In genomic region chr12:108566452-108566851, GRCh38 we compare ENCODE assay signal across 9 cellular contexts. TPM values are rescaled to one million over a fixed set of nuclear protein-coding genes. Genes with fewer than 3 reads are reported as not detected.
DNase-seq lines count a peak whose midpoint lies in the region; ATAC-seq, FAIRE-seq and TF ChIP-seq lines count a peak whose summit lies in the region.
"Had no signal": no experiment of that assay in that cellular context is flagged by ENCODE, and none has a peak within 500 bp of the region (broad histone marks: within the 10 kb centered on the region; RNA-seq: fewer than 3 reads in every experiment).

No MANE protein-coding gene starts in this region.

- FAIRE-seq in GM12891 (lab: Jason Lieb, UNC): no peak

- POLR2A ChIA-PET in activated CD8-positive, alpha-beta T cell treated with anti-CD3 and anti-CD28 coated beads for 36 hours (lab: Charles Lee): interaction anchor here (0.5 to 14.9 kb wide), 4 partner anchors 51 to 258 kb away, joined by 3 to 225 read pairs (median 42); partner anchors contain the start of gene SELPLG
- POLR2A ChIA-PET in activated CD8-positive, alpha-beta T cell treated with anti-CD3 and anti-CD28 coated beads, Interleukin-2, amount 10 ng/mL, durations not matched to agents 7 days and 5 days (lab: Charles Lee): interaction anchor here (0.5 to 5.0 kb wide), 6 partner anchors 44 to 201 kb away, joined by 3 to 43 read pairs (median 3); partner anchors contain the start of gene SELPLG

- no peak overlapping the region for H3K4me3 Mint-ChIP-seq in activated CD8-positive, alpha-beta T cell treated with anti-CD3 and anti-CD28 coated beads for 36 hours
- no peak overlapping the region for H3K4me3 Mint-ChIP-seq in activated CD8-positive, alpha-beta T cell treated with anti-CD3 and anti-CD28 coated beads, Interleukin-2, amount 10 ng/mL, durations not matched to agents 7 days and 5 days
- H3K4me3 Mint-ChIP-seq in stimulated activated memory B cell treated with anti-CD40 and anti-IgM and Interleukin-4, amounts not matched to agents 10 μg/mL and 1 μg/mL and 100 μg/mL, for 72 hours: no peak overlapping the region

- no peaks in the 10 kb centered on the region for H3K27me3 Mint-ChIP-seq in activated CD8-positive, alpha-beta T cell treated with anti-CD3 and anti-CD28 coated beads for 36 hours
- no peaks in the 10 kb centered on the region for H3K27me3 Mint-ChIP-seq in activated CD8-positive, alpha-beta T cell treated with anti-CD3 and anti-CD28 coated beads, Interleukin-2, amount 10 ng/mL, durations not matched to agents 7 days and 5 days (ENCODE audit: low read depth)
- no peaks in the 10 kb centered on the region for H3K27me3 Mint-ChIP-seq in stimulated activated memory B cell treated with anti-CD40 and anti-IgM and Interleukin-4, amounts not matched to agents 10 μg/mL and 1 μg/mL and 100 μg/mL, for 72 hours
- H3K27me3 Mint-ChIP-seq: progenitor cell of endocrine pancreas had no signal

- no peak for TF ChIP-seq POLR2A in GM12891 (IDR thresholded peaks at IDR 0.05; ENCODE audit: low read depth, low read length)

- H3K9me3 ChIP-seq in SK-N-MC (ENCODE audit: low read depth, low read length): no peaks in the 10 kb centered on the region

- peak overlapping the region; percentile 37 for H3K9ac ChIP-seq in SK-N-MC (ENCODE audit: insufficient read length)

- no peak for TF ChIP-seq CTCF in activated CD8-positive, alpha-beta T cell treated with anti-CD3 and anti-CD28 coated beads for 36 hours (IDR thresholded peaks at IDR 0.05)

- H3K36me3 Mint-ChIP-seq in activated CD8-positive, alpha-beta T cell treated with anti-CD3 and anti-CD28 coated beads for 36 hours (ENCODE audit: low read depth): peaks cover 57% of the 10 kb centered on the region
- peaks cover 55% of the 10 kb centered on the region for H3K36me3 Mint-ChIP-seq in activated CD8-positive, alpha-beta T cell treated with anti-CD3 and anti-CD28 coated beads, Interleukin-2, amount 10 ng/mL, durations not matched to agents 7 days and 5 days (ENCODE audit: low read depth)
- H3K36me3 Mint-ChIP-seq in stimulated activated memory B cell treated with anti-CD40 and anti-IgM and Interleukin-4, amounts not matched to agents 10 μg/mL and 1 μg/mL and 100 μg/mL, for 72 hours: peaks cover 36% of the 10 kb centered on the region

- intact Hi-C loops in activated CD8-positive, alpha-beta T cell treated with anti-CD3 and anti-CD28 coated beads for 36 hours (cut with micrococcal nuclease): loop anchor here (10.0 kb wide), 1 partner anchor 388 kb away; no protein-coding TSS in a partner anchor

- no peak for DNase-seq in activated CD8-positive, alpha-beta T cell treated with anti-CD3 and anti-CD28 coated beads for 36 hours
- DNase-seq in activated CD8-positive, alpha-beta T cell treated with anti-CD3 and anti-CD28 coated beads, Interleukin-2, amount 10 ng/mL, durations not matched to agents 7 days and 5 days: no peak
- DNase-seq in SK-N-MC (ENCODE audit: low read depth, low spot score) (no peak), epithelial cell of prostate (ENCODE audit: low read depth, low spot score) (no peak), SK-N-DZ (ENCODE audit: low spot score) (no peak), GM12891 (ENCODE audit: insufficient read length, low spot score) (no peak)

- no peaks in the 10 kb centered on the region for H3K9me3 Mint-ChIP-seq in activated CD8-positive, alpha-beta T cell treated with anti-CD3 and anti-CD28 coated beads for 36 hours
- H3K9me3 Mint-ChIP-seq in activated CD8-positive, alpha-beta T cell treated with anti-CD3 and anti-CD28 coated beads, Interleukin-2, amount 10 ng/mL, durations not matched to agents 7 days and 5 days (ENCODE audit: insufficient read depth): no peaks in the 10 kb centered on the region
- H3K9me3 Mint-ChIP-seq in stimulated activated memory B cell treated with anti-CD40 and anti-IgM and Interleukin-4, amounts not matched to agents 10 μg/mL and 1 μg/mL and 100 μg/mL, for 72 hours: no peaks in the 10 kb centered on the region

- H3K4me1 Mint-ChIP-seq in activated CD8-positive, alpha-beta T cell treated with anti-CD3 and anti-CD28 coated beads for 36 hours (ENCODE audit: low read depth): peaks cover 70% of the 10 kb centered on the region
- H3K4me1 Mint-ChIP-seq in activated CD8-positive, alpha-beta T cell treated with anti-CD3 and anti-CD28 coated beads, Interleukin-2, amount 10 ng/mL, durations not matched to agents 7 days and 5 days (ENCODE audit: low read depth): peaks cover 81% of the 10 kb centered on the region
- H3K4me1 Mint-ChIP-seq in stimulated activated memory B cell treated with anti-CD40 and anti-IgM and Interleukin-4, amounts not matched to agents 10 μg/mL and 1 μg/mL and 100 μg/mL, for 72 hours: peaks cover 67% of the 10 kb centered on the region

- H3K4me3 ChIP-seq in SK-N-MC: no peak overlapping the region

- peak overlapping the region; percentile 75 for H3K27ac Mint-ChIP-seq in activated CD8-positive, alpha-beta T cell treated with anti-CD3 and anti-CD28 coated beads for 36 hours
- no peak overlapping the region for H3K27ac Mint-ChIP-seq in activated CD8-positive, alpha-beta T cell treated with anti-CD3 and anti-CD28 coated beads, Interleukin-2, amount 10 ng/mL, durations not matched to agents 7 days and 5 days
- H3K27ac Mint-ChIP-seq in stimulated activated memory B cell treated with anti-CD40 and anti-IgM and Interleukin-4, amounts not matched to agents 10 μg/mL and 1 μg/mL and 100 μg/mL, for 72 hours: peak overlapping the region; percentile 96
- H3K27ac Mint-ChIP-seq: progenitor cell of endocrine pancreas had no signal

- H3K27ac ChIP-seq in SK-N-MC (peak overlapping the region; percentile 65), epithelial cell of prostate (peak overlapping the region; percentile 39)

- ATAC-seq in activated CD8-positive, alpha-beta T cell treated with anti-CD3 and anti-CD28 coated beads for 36 hours: no peak
- no peak for ATAC-seq in activated CD8-positive, alpha-beta T cell treated with anti-CD3 and anti-CD28 coated beads, Interleukin-2, amount 10 ng/mL, durations not matched to agents 7 days and 5 days
- no peak for ATAC-seq in stimulated activated memory B cell treated with anti-CD40 and anti-IgM and Interleukin-4, amounts not matched to agents 10 μg/mL and 1 μg/mL and 100 μg/mL, for 72 hours
- no peak for ATAC-seq in HG03095 (IDR thresholded peaks at IDR 0.05; ENCODE audit: unreplicated experiment)

- CTCF ChIA-PET in activated CD8-positive, alpha-beta T cell treated with anti-CD3 and anti-CD28 coated beads for 36 hours (lab: Charles Lee): interaction anchor here (1.6 to 24.3 kb wide), 6 partner anchors 49 to 237 kb away, joined by 6 to 645 read pairs (median 28); partner anchors contain the start of gene SELPLG
- CTCF ChIA-PET in activated CD8-positive, alpha-beta T cell treated with anti-CD3 and anti-CD28 coated beads, Interleukin-2, amount 10 ng/mL, durations not matched to agents 7 days and 5 days (lab: Charles Lee): interaction anchor here (0.8 to 19.8 kb wide), 8 partner anchors 51 to 528 kb away, joined by 3 to 574 read pairs (median 4); partner anchors contain the start of gene SELPLG

- peaks cover 59% of the 10 kb centered on the region for H3K36me3 ChIP-seq in SK-N-MC (ENCODE audit: insufficient read depth, low read length)

TF ChIP-seq in GM12891, 5 proteins besides CTCF, POLR2A, EP300 and RAD21:
- no peak for TF ChIP-seq TAF1 (IDR thresholded peaks at IDR 0.05; ENCODE audit: low read depth, low read length)
- no peak for TF ChIP-seq PAX5 (IDR thresholded peaks at IDR 0.05; ENCODE audit: insufficient read depth, low read length, severe bottlenecking)
- no peak for TF ChIP-seq POLR2AphosphoS5 (IDR thresholded peaks at IDR 0.05; ENCODE audit: low read depth, low read length)
- TF ChIP-seq POU2F2 (IDR thresholded peaks at IDR 0.05; ENCODE audit: low read depth, low read length): no peak
- no peak for TF ChIP-seq SPI1 (IDR thresholded peaks at IDR 0.05; ENCODE audit: low read depth, low read length)

RNA-seq across cellular contexts. Expression of gene ISCU, which starts 4.1 kb away (rescaled TPM):
- 10 to 100 TPM; 69.4 to 70.5 TPM for total RNA-seq in activated CD8-positive, alpha-beta T cell treated with anti-CD3 and anti-CD28 coated beads for 36 hours
- 10 to 100 TPM; 58.5 to 59.5 TPM for total RNA-seq in activated CD8-positive, alpha-beta T cell treated with anti-CD3 and anti-CD28 coated beads, Interleukin-2, amount 10 ng/mL, durations not matched to agents 7 days and 5 days
- 91.8 and 103 TPM in 2 replicates for polyA plus RNA-seq in SK-N-DZ (2014; cell fraction: cytosol; rRNA removed)
- polyA plus RNA-seq in SK-N-DZ (2014; cell fraction: nucleus; rRNA removed): 135 and 155 TPM in 2 replicates
- 134 TPM for polyA plus RNA-seq in GM12891 (2012; ENCODE audit: low read depth, missing spikeins)

RNA-seq across cellular contexts. Expression of gene SART3, which starts 5.5 kb away (rescaled TPM):
- total RNA-seq in activated CD8-positive, alpha-beta T cell treated with anti-CD3 and anti-CD28 coated beads for 36 hours: 10 to 100 TPM; 80.1 to 81.4 TPM
- 10 to 100 TPM; 67.9 to 76.9 TPM for total RNA-seq in activated CD8-positive, alpha-beta T cell treated with anti-CD3 and anti-CD28 coated beads, Interleukin-2, amount 10 ng/mL, durations not matched to agents 7 days and 5 days
- polyA plus RNA-seq in SK-N-DZ (2014; cell fraction: cytosol; rRNA removed): 88.6 and 93.4 TPM in 2 replicates
- polyA plus RNA-seq in SK-N-DZ (2014; cell fraction: nucleus; rRNA removed): 90.4 and 90.9 TPM in 2 replicates
- 31.7 TPM for polyA plus RNA-seq in GM12891 (2012; ENCODE audit: low read depth, missing spikeins)

RNA-seq across cellular contexts. Expression of gene TMEM119, which starts 31.4 kb away (rescaled TPM):
- total RNA-seq in activated CD8-positive, alpha-beta T cell treated with anti-CD3 and anti-CD28 coated beads for 36 hours: not detected
- not detected for total RNA-seq in activated CD8-positive, alpha-beta T cell treated with anti-CD3 and anti-CD28 coated beads, Interleukin-2, amount 10 ng/mL, durations not matched to agents 7 days and 5 days
- polyA plus RNA-seq in SK-N-DZ (2014; cell fraction: cytosol; rRNA removed): 55.3 and 62.2 TPM in 2 replicates
- polyA plus RNA-seq in SK-N-DZ (2014; cell fraction: nucleus; rRNA removed): 20.9 and 21.2 TPM in 2 replicates
- polyA plus RNA-seq in GM12891 (2012; ENCODE audit: low read depth, missing spikeins): 0.10 TPM
- total RNA-seq: progenitor cell of endocrine pancreas had no signal

RNA-seq across cellular contexts. Expression of gene FICD, which starts 51.4 kb away (rescaled TPM):
- total RNA-seq in activated CD8-positive, alpha-beta T cell treated with anti-CD3 and anti-CD28 coated beads for 36 hours: 1 to 10 TPM; 3.4 to 3.9 TPM
- total RNA-seq in activated CD8-positive, alpha-beta T cell treated with anti-CD3 and anti-CD28 coated beads, Interleukin-2, amount 10 ng/mL, durations not matched to agents 7 days and 5 days: 1 to 10 TPM; 4.6 to 5.2 TPM
- polyA plus RNA-seq in SK-N-DZ (2014; cell fraction: cytosol; rRNA removed): 2.5 and 2.6 TPM in 2 replicates
- 4.2 and 5.0 TPM in 2 replicates for polyA plus RNA-seq in SK-N-DZ (2014; cell fraction: nucleus; rRNA removed)
- 2.8 TPM for polyA plus RNA-seq in GM12891 (2012; ENCODE audit: low read depth, missing spikeins)
